ENCODE assay signal across 16 cellular contexts in the genomic region with DNA sequence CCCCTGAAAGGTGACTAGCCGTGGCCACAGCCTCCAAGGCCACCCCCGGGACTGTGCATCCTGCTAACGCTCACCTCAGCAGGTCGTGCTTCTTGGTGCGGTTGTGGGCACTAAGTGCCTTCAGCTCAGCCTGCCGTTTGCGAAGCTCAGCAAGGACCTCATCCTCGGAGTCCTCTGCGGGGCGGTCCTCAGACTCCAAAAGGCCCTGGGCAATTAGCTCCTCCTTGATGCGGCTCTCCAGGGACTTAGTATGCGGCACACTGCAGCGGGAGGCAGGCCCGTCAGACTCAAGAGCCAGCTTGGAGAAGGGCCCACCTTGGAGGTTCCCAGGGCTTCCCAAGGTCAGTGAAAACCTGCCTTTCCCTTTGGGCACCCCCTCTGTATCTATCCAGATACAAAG.
"Had no signal": no experiment of that assay in that cellular context is flagged by ENCODE, and none has a peak within 500 bp of the region (broad histone marks: within the 10 kb centered on the region; RNA-seq: fewer than 3 reads in every experiment).

No MANE protein-coding gene starts in this region.

- H3K27ac ChIP-seq: colonic mucosa, heart right ventricle, sigmoid colon, skin epidermis, testis, tibial nerve, upper lobe of right lung, vagina had no signal

- H3K4me1 Mint-ChIP-seq: endodermal cell had no signal

- H3K27ac Mint-ChIP-seq: endodermal cell; natural killer cell treated with Interleukin-12 subunit alpha and Interleukin-12 subunit beta and Interleukin-15 and Interleukin-18, amount 100 ng/mL, for 72 hours; stimulated activated naive B cell treated with anti-CD40 and anti-IgM and Interleukin-4, amounts not matched to agents 10 μg/mL and 1 μg/mL and 100 μg/mL, for 72 hours; stimulated activated naive CD8-positive, alpha-beta T cell treated with anti-CD3 and anti-CD28 coated beads, Interleukin-15, amount 100 ng/mL, for 72 hours had no signal

- DNase-seq: colonic mucosa; dermis blood vessel endothelial cell; endodermal cell; heart right ventricle; kidney glomerular epithelial cell; sigmoid colon; stimulated activated CD4-positive, alpha-beta T cell treated with anti-CD3 and anti-CD28 coated beads, Interleukin-2, amount 100 ng/mL, for 24 hours; stimulated activated CD4-positive, alpha-beta T cell treated with anti-CD3 and anti-CD28 coated beads, Interleukin-4, amount 100 ng/mL, for 4 hours; stimulated activated naive B cell treated with anti-CD40 and anti-IgM and Interleukin-4, amounts not matched to agents 10 μg/mL and 1 μg/mL and 100 μg/mL, for 72 hours; stimulated activated naive CD8-positive, alpha-beta T cell treated with anti-CD3 and anti-CD28 coated beads, Interleukin-15, amount 100 ng/mL, for 72 hours; testis; upper lobe of right lung had no signal

- ATAC-seq: heart right ventricle; natural killer cell treated with Interleukin-12 subunit alpha and Interleukin-12 subunit beta and Interleukin-15 and Interleukin-18, amount 100 ng/mL, for 72 hours; stimulated activated naive B cell treated with anti-CD40 and anti-IgM and Interleukin-4, amounts not matched to agents 10 μg/mL and 1 μg/mL and 100 μg/mL, for 72 hours; stimulated activated naive CD8-positive, alpha-beta T cell treated with anti-CD3 and anti-CD28 coated beads, Interleukin-15, amount 100 ng/mL, for 72 hours; upper lobe of right lung had no signal

- H3K27me3 Mint-ChIP-seq: natural killer cell treated with Interleukin-12 subunit alpha and Interleukin-12 subunit beta and Interleukin-15 and Interleukin-18, amount 100 ng/mL, for 72 hours; stimulated activated naive B cell treated with anti-CD40 and anti-IgM and Interleukin-4, amounts not matched to agents 10 μg/mL and 1 μg/mL and 100 μg/mL, for 72 hours; stimulated activated naive CD8-positive, alpha-beta T cell treated with anti-CD3 and anti-CD28 coated beads, Interleukin-15, amount 100 ng/mL, for 72 hours had no signal

- H3K4me3 Mint-ChIP-seq: endodermal cell; natural killer cell treated with Interleukin-12 subunit alpha and Interleukin-12 subunit beta and Interleukin-15 and Interleukin-18, amount 100 ng/mL, for 72 hours; stimulated activated naive B cell treated with anti-CD40 and anti-IgM and Interleukin-4, amounts not matched to agents 10 μg/mL and 1 μg/mL and 100 μg/mL, for 72 hours; stimulated activated naive CD8-positive, alpha-beta T cell treated with anti-CD3 and anti-CD28 coated beads, Interleukin-15, amount 100 ng/mL, for 72 hours had no signal

- H3K9me3 Mint-ChIP-seq: endodermal cell; natural killer cell treated with Interleukin-12 subunit alpha and Interleukin-12 subunit beta and Interleukin-15 and Interleukin-18, amount 100 ng/mL, for 72 hours; stimulated activated naive B cell treated with anti-CD40 and anti-IgM and Interleukin-4, amounts not matched to agents 10 μg/mL and 1 μg/mL and 100 μg/mL, for 72 hours; stimulated activated naive CD8-positive, alpha-beta T cell treated with anti-CD3 and anti-CD28 coated beads, Interleukin-15, amount 100 ng/mL, for 72 hours had no signal
